Comparison of ENCODE assay signal across 16 cellular contexts in genomic region chr17:61384384-61385090, GRCh38. TPM values are rescaled to one million over a fixed set of nuclear protein-coding genes. Genes with fewer than 3 reads are reported as not detected.
A peak's percentile ranks its signal among the peaks of the same experiment; 100 is the strongest.
DNase-seq lines count a peak whose midpoint lies in the region; ATAC-seq, FAIRE-seq and TF ChIP-seq lines count a peak whose summit lies in the region.
"Had no signal": no experiment of that assay in that cellular context is flagged by ENCODE, and none has a peak within 500 bp of the region (broad histone marks: within the 10 kb centered on the region; RNA-seq: fewer than 3 reads in every experiment).

No MANE protein-coding gene starts in this region.

- peak overlapping the region; percentile 67 for H3K27ac Mint-ChIP-seq in mesothelial cell of epicardium

- H3K18ac ChIP-seq in H1 (ENCODE audit: extremely low read depth, low read length), result no peak overlapping the region

- no peak overlapping the region for H4K5ac ChIP-seq in H1 (ENCODE audit: insufficient read length, low read depth, low read length)

- H3K27me3 Mint-ChIP-seq in mesothelial cell of epicardium (ENCODE audit: low read depth), result no peaks in the 10 kb centered on the region

- no peaks in the 10 kb centered on the region for H3K23me2 ChIP-seq in H1 (ENCODE audit: low read depth, low read length)

- no peak overlapping the region for H2BK5ac ChIP-seq in H1 (ENCODE audit: low read depth, low read length)

- peak overlapping the region; percentile 48; the same call in 1 of the 2 replicates for H4K8ac ChIP-seq in H1 (ENCODE audit: extremely low read depth, insufficient read depth, low read length)

- no peak overlapping the region for H3K4me3 Mint-ChIP-seq in mesothelial cell of epicardium

- no peaks in the 10 kb centered on the region for H3K9me3 Mint-ChIP-seq in mesothelial cell of epicardium

- H3K4me1 Mint-ChIP-seq in mesothelial cell of epicardium, result peaks cover 70% of the 10 kb centered on the region

- H2AFZ ChIP-seq in H1 (ENCODE audit: low read length), result no peak overlapping the region

- no peak overlapping the region for H2BK20ac ChIP-seq in H1 (ENCODE audit: low read length)

- H3K4me2 ChIP-seq in H1 (ENCODE audit: insufficient read depth in 1 of 2, low read depth in 2 of 2, low read length in 2 of 2), result no peak overlapping the region

- H3K27me3 ChIP-seq in H1 (replicated peaks in 1 of 4; ENCODE audit: control insufficient read depth in 3 of 4, extremely low read depth in 1 of 4, insufficient read depth in 3 of 4, low read length in 3 of 4), result no peaks in the 10 kb centered on the region

- no peaks in the 10 kb centered on the region; a peak in 1 of 7 replicates for H3K4me1 ChIP-seq in H1 (replicated peaks in 1 of 4; ENCODE audit: control insufficient read depth in 3 of 4, insufficient read depth in 4 of 4, low read length in 3 of 4)

- intact Hi-C loops in Right ventricle myocardium inferior (cut with DNase I), result no loop called here
- intact Hi-C loops in cardiac septum (cut with DNase I), result no loop called here

- POLR2A ChIA-PET in H1 (lab: Charles Lee; ENCODE audit: partially characterized antibody), result no interaction called here

- H3K14ac ChIP-seq in H1 (ENCODE audit: insufficient read length), result no peak overlapping the region

- H2BK12ac ChIP-seq in H1 (ENCODE audit: low read depth, low read length), result no peak overlapping the region

- no peaks in the 10 kb centered on the region for H3K9me3 ChIP-seq in H1 (ENCODE audit: insufficient read depth in 2 of 2, low read depth in 1 of 2, low read length in 1 of 2)

- WGBS in H1 (ENCODE audit: extremely low coverage in 1 of 2, insufficient coverage in 1 of 2, insufficient read length in 1 of 2, insufficient replicate concordance in 2 of 2, low coverage in 1 of 2, low lambda C conversion rate in 2 of 2, missing lambda C conversion rate in 1 of 2), 2 experiments, result 81% methylated on average over 11 of the region's 11 CpGs; no CpG with 5 or more reads in 1 of the 2 experiments

- H3K23ac ChIP-seq in H1 (ENCODE audit: insufficient read length), result no peak overlapping the region

- H3K36me3 Mint-ChIP-seq in mesothelial cell of epicardium, result no peaks in the 10 kb centered on the region

- no peak for TF ChIP-seq CTCF in H1 (IDR thresholded peaks at IDR 0.05; ENCODE audit: control extremely low read depth in 1 of 3, insufficient read depth in 1 of 3, low read depth in 1 of 3, low read length in 3 of 3)
- TF ChIP-seq CTCF in mesothelial cell of epicardium (IDR thresholded peaks at IDR 0.05; ENCODE audit: unreplicated experiment), result no peak

- no peak for TF ChIP-seq EP300 in H1 (IDR thresholded peaks at IDR 0.05; ENCODE audit: borderline replicate concordance in 1 of 2, low read depth in 2 of 2, low read length in 2 of 2)

- no peak overlapping the region for H3K4ac ChIP-seq in H1 (replicated peaks; ENCODE audit: insufficient read length, low read depth, low read length)

- no peak overlapping the region for H2AK5ac ChIP-seq in H1 (ENCODE audit: low read depth, low read length)

- no peak overlapping the region for H3K56ac ChIP-seq in H1 (replicated peaks; ENCODE audit: insufficient read length, low read depth, low read length)

- no peaks in the 10 kb centered on the region; the same call in 1 of the 2 replicates for H3K79me1 ChIP-seq in H1 (ENCODE audit: low read depth, low read length)

- CTCF ChIA-PET in H1 (lab: Charles Lee; ENCODE audit: partially characterized antibody), result interaction anchor here (1.0 to 2.1 kb wide), 4 partner anchors 10 to 70 kb away, joined by 3 to 9 read pairs (median 4); no protein-coding TSS in a partner anchor

- DNase-seq in Right ventricle myocardium inferior (ENCODE audit: missing footprints) (no peak), cardiac septum (ENCODE audit: low spot score) (no peak), H1 (ENCODE audit: low read depth in 1 of 2, low spot score in 2 of 2) (no peak), mesothelial cell of epicardium (ENCODE audit: low spot score in 2 of 2, unreplicated experiment in 2 of 2) (peak in 1 of 2 experiments; percentile 61), NCI-H1436 (lab: John Stamatoyannopoulos, UW) (no peak), AG08395 (ENCODE audit: low spot score) (no peak), NCI-H226 (no peak)
- DNase-seq: 8988T, C1 segment of cervical spinal cord, H7, Kasumi-1, NCI-H2029, NCI-H2171 treated with DMSO at 0.1 percent for 48 hours, NCI-H510A had no signal

- H2BK15ac ChIP-seq in H1 (ENCODE audit: low read length), result no peak overlapping the region

- H2BK120ac ChIP-seq in H1 (replicated peaks; ENCODE audit: low read depth, low read length), result no peak overlapping the region

- H4K91ac ChIP-seq in H1 (replicated peaks; ENCODE audit: insufficient read length, low read length), result no peak overlapping the region

- FAIRE-seq in H1 (lab: Jason Lieb, UNC), result no peak
- FAIRE-seq: RCC 7860 had no signal

- TF ChIP-seq RAD21 in H1 (IDR thresholded peaks at IDR 0.05 in 1 of 2, conservative IDR thresholded peaks at IDR 0.05 in 1 of 2; ENCODE audit: low read depth in 2 of 2, low read length in 2 of 2), result no peak

- no peaks in the 10 kb centered on the region for H3K79me2 ChIP-seq in H1 (ENCODE audit: control insufficient read depth in 1 of 2, insufficient read depth in 2 of 2, low read length in 2 of 2)

- no peak overlapping the region for H3K9ac ChIP-seq in H1 (replicated peaks in 1 of 4; ENCODE audit: extremely low read depth in 1 of 4, low read depth in 3 of 4, low read length in 3 of 4)

- ATAC-seq in Right ventricle myocardium inferior (peak; percentile 42), HG03432 (IDR thresholded peaks at IDR 0.05; ENCODE audit: unreplicated experiment) (no peak)

- no peaks in the 10 kb centered on the region for H3K36me3 ChIP-seq in H1 (ENCODE audit: control insufficient read depth in 2 of 4, insufficient read depth in 4 of 4, low read length in 3 of 4)

- H3K4me3 ChIP-seq in H1 (ENCODE audit: extremely low read depth in 1 of 4, insufficient read depth in 2 of 4, low read depth in 3 of 4, low read length in 4 of 4), result no peak overlapping the region

- H4K20me1 ChIP-seq in H1 (replicated peaks in 1 of 2; ENCODE audit: control insufficient read depth in 1 of 2, insufficient read depth in 2 of 2, low read length in 2 of 2), result no peaks in the 10 kb centered on the region

- TF ChIP-seq POLR2A in H1 (IDR thresholded peaks at IDR 0.05; ENCODE audit: control extremely low read depth in 1 of 2, low read depth in 2 of 2, low read length in 2 of 2), result no peak

- H3K27ac ChIP-seq in H1 (ENCODE audit: low read depth, low read length), result no peak overlapping the region

TF ChIP-seq in H1, 55 proteins besides CTCF, POLR2A, EP300 and RAD21:
- TF ChIP-seq HDAC2 (IDR thresholded peaks at IDR 0.05; ENCODE audit: borderline replicate concordance in 1 of 2, low read depth in 2 of 2, low read length in 2 of 2) (no peak), YY1 (IDR thresholded peaks at IDR 0.05; ENCODE audit: low read depth, low read length) (no peak), RFX5 (IDR thresholded peaks at IDR 0.05; ENCODE audit: borderline replicate concordance, low read depth, low read length) (no peak), SIRT6 (IDR thresholded peaks at IDR 0.05; ENCODE audit: low read length) (no peak), BCL11A (IDR thresholded peaks at IDR 0.05; ENCODE audit: low read depth in 2 of 2, low read length in 2 of 2) (no peak), SIX5 (IDR thresholded peaks at IDR 0.05; ENCODE audit: low read depth, low read length) (no peak), GABPA (IDR thresholded peaks at IDR 0.05; ENCODE audit: borderline replicate concordance, insufficient read depth, low read length) (no peak), EZH2 (IDR thresholded peaks at IDR 0.05; ENCODE audit: low read depth, low read length, severe bottlenecking) (no peak), RNF2 (IDR thresholded peaks at IDR 0.05; ENCODE audit: borderline replicate concordance, low read depth, low read length, missing control alignments, poor library complexity, severe bottlenecking) (no peak), ASH2L (IDR thresholded peaks at IDR 0.05; ENCODE audit: low read length) (no peak), TBP (IDR thresholded peaks at IDR 0.05; ENCODE audit: low read depth, low read length) (no peak), TAF7 (optimal IDR thresholded peaks at IDR 0.05; ENCODE audit: borderline replicate concordance, low read depth, low read length) (no peak), SIN3A (conservative IDR thresholded peaks at IDR 0.05 in 1 of 2, IDR thresholded peaks at IDR 0.05 in 1 of 2; ENCODE audit: low read depth in 1 of 2, low read length in 2 of 2) (no peak), JUN (IDR thresholded peaks at IDR 0.05; ENCODE audit: low read depth, low read length) (no peak), E2F6 (IDR thresholded peaks at IDR 0.05) (no peak)

RNA-seq across cellular contexts. Expression of gene TBX2, which starts 15.1 kb away (rescaled TPM):
- total RNA-seq in Right ventricle myocardium inferior, result 12.1 TPM
- 17.2 TPM for total RNA-seq in cardiac septum
- total RNA-seq in H1 (2021; fragmentation: NEBNext Ultra II Directional; extraction: Animal tissue kit (Norgen Biotek cat#: 25700)), result not detected in 2 replicates
- polyA plus RNA-seq in H1 (2011; rRNA removed), result 0.02 TPM in 1 of 2 replicates, not detected in the other
- not detected for polyA plus RNA-seq in H1 (2011; cell fraction: cytosol; rRNA removed)
- not detected for polyA plus RNA-seq in H1 (2011; cell fraction: nucleus; rRNA removed)
- 0.09 TPM in 1 of 4 replicates, not detected in the others for polyA plus RNA-seq in H1 (2012, experiment 1 of 2)
- polyA plus RNA-seq in H1 (2012, experiment 2 of 2), result not detected
- polyA plus RNA-seq in H1 (2013, experiment 1 of 2), result not detected
- not detected for polyA plus RNA-seq in H1 (2013, experiment 2 of 2)
- polyA minus RNA-seq in H1 (2011; rRNA and poly(A)+ RNA removed), result not detected in 2 replicates
- polyA minus RNA-seq in H1 (2011; cell fraction: cytosol; rRNA and poly(A)+ RNA removed), result not detected
- not detected for polyA minus RNA-seq in H1 (2011; cell fraction: nucleus; rRNA and poly(A)+ RNA removed)
- 164 to 176 TPM (median 173 TPM) in 3 replicates for total RNA-seq in mesothelial cell of epicardium
- total RNA-seq: H7 had no signal

Comparison
In these comparisons a context has a peak if more than half of its experiments do, and no peak if none do; other contexts are left out.
1. RNA of gene TBX2, which starts 15.1 kb away (total RNA-seq): 164 to 176 TPM in mesothelial cell of epicardium, 17.2 TPM in cardiac septum (single experiment) and 12.1 TPM in Right ventricle myocardium inferior (single experiment); not detected in H1; every median in the first group is over 10 times any median in the second.